8 cellular contexts compared by ENCODE assay signal in the genomic region with DNA sequence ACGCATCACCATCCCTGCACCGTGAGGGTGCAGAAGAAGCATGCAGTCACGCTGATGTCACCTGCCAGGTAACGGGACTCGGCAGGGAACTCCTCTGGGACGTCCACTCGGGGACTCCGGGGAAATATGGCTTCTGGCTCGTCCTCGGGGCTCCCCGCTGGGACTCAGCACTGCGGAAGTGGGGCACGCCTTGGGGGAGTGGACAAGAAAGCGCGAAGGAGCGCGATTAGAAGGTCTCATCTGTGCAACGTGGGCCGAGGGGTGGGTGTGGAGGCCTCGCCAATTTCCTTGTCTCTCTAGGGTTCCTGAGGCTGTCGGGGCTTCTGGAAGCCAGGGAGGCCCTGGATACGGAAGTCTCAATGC. TPM values are rescaled to one million over a fixed set of nuclear protein-coding genes. Genes with fewer than 3 reads are reported as not detected.
DNase-seq lines count a peak whose midpoint lies in the region; ATAC-seq lines count a peak whose summit lies in the region.

No MANE protein-coding gene starts in this region.

- peaks cover 25% of the 10 kb centered on the region for H3K4me1 ChIP-seq in ectodermal cell (ENCODE audit: control insufficient read depth, insufficient read depth, low read length)

- peak; percentile 84 for DNase-seq in ELR (ENCODE audit: low read depth)
- DNase-seq in NCI-H2171 (lab: John Stamatoyannopoulos, UW): peak; percentile 31
- peak; percentile 52 to 62 for DNase-seq in activated CD4-positive, alpha-beta T cell treated with anti-CD3 and anti-CD28 coated beads, Interleukin-2, amount 50 U/mL, for 48 hours
- DNase-seq in midbrain (lab: John Stamatoyannopoulos, UW): peak; percentile 26
- peak; percentile 40 for DNase-seq in stimulated activated naive B cell treated with anti-CD40 and anti-IgM and Interleukin-4, amounts not matched to agents 10 μg/mL and 1 μg/mL and 100 μg/mL, for 72 hours

- H3K4me1 Mint-ChIP-seq in stimulated activated naive B cell treated with anti-CD40 and anti-IgM and Interleukin-4, amounts not matched to agents 10 μg/mL and 1 μg/mL and 100 μg/mL, for 72 hours: peaks cover 30 to 46% of the 10 kb centered on the region in 2 donors

- H3K27me3 Mint-ChIP-seq in stimulated activated naive B cell treated with anti-CD40 and anti-IgM and Interleukin-4, amounts not matched to agents 10 μg/mL and 1 μg/mL and 100 μg/mL, for 72 hours: no peaks in the 10 kb centered on the region

- H3K36me3 ChIP-seq in ectodermal cell (ENCODE audit: control insufficient read depth, insufficient read depth, low read length): no peaks in the 10 kb centered on the region

- WGBS in ectodermal cell, 2 experiments: 3 to 4% methylated on average over 22 of the region's 22 CpGs

- no peak overlapping the region for H3K27ac ChIP-seq in ectodermal cell (ENCODE audit: insufficient read depth, low read depth, low read length, poor library complexity, severe bottlenecking)

- H3K27ac Mint-ChIP-seq in stimulated activated naive B cell treated with anti-CD40 and anti-IgM and Interleukin-4, amounts not matched to agents 10 μg/mL and 1 μg/mL and 100 μg/mL, for 72 hours: peak overlapping the region; percentile 77

- peaks cover 6 to 19% of the 10 kb centered on the region in 2 donors for H3K36me3 Mint-ChIP-seq in stimulated activated naive B cell treated with anti-CD40 and anti-IgM and Interleukin-4, amounts not matched to agents 10 μg/mL and 1 μg/mL and 100 μg/mL, for 72 hours

- peak overlapping the region; percentile 90 for H3K4me3 ChIP-seq in ectodermal cell (ENCODE audit: insufficient read depth, low read depth, low read length)

- H3K4me3 Mint-ChIP-seq in stimulated activated naive B cell treated with anti-CD40 and anti-IgM and Interleukin-4, amounts not matched to agents 10 μg/mL and 1 μg/mL and 100 μg/mL, for 72 hours: peak overlapping the region; percentile 98

- H3K27me3 ChIP-seq in ectodermal cell (ENCODE audit: control insufficient read depth, insufficient read depth, low read length, poor library complexity, severe bottlenecking): peaks cover 8% of the 10 kb centered on the region

- no peaks in the 10 kb centered on the region for H3K9me3 ChIP-seq in ectodermal cell (ENCODE audit: control insufficient read depth, low read length)

- H3K9me3 Mint-ChIP-seq in stimulated activated naive B cell treated with anti-CD40 and anti-IgM and Interleukin-4, amounts not matched to agents 10 μg/mL and 1 μg/mL and 100 μg/mL, for 72 hours: no peaks in the 10 kb centered on the region

- peak; percentile 44 to 49 for ATAC-seq in stimulated activated naive B cell treated with anti-CD40 and anti-IgM and Interleukin-4, amounts not matched to agents 10 μg/mL and 1 μg/mL and 100 μg/mL, for 72 hours (replicated peaks)
- no peak for ATAC-seq in HG03469 (IDR thresholded peaks at IDR 0.05; ENCODE audit: unreplicated experiment)
- no peak for ATAC-seq in HG02759 (IDR thresholded peaks at IDR 0.05; ENCODE audit: unreplicated experiment)

RNA-seq across cellular contexts. Expression of gene ANKMY2, which starts 0.9 kb away (rescaled TPM):
- polyA plus RNA-seq in ectodermal cell (2013, experiment 1 of 4): 32.7 TPM
- polyA plus RNA-seq in ectodermal cell (2013, experiment 2 of 4): 34.0 TPM
- polyA plus RNA-seq in ectodermal cell (2013, experiment 3 of 4): 27.1 TPM
- polyA plus RNA-seq in ectodermal cell (2013, experiment 4 of 4): 30.2 TPM

RNA-seq across cellular contexts. Expression of gene BZW2, which starts 1.4 kb away (rescaled TPM):
- 114 TPM for polyA plus RNA-seq in ectodermal cell (2013, experiment 1 of 4)
- 108 TPM for polyA plus RNA-seq in ectodermal cell (2013, experiment 2 of 4)
- polyA plus RNA-seq in ectodermal cell (2013, experiment 3 of 4): 112 TPM
- 105 TPM for polyA plus RNA-seq in ectodermal cell (2013, experiment 4 of 4)

Comparison
In these comparisons a context has a peak if more than half of its experiments do, and no peak if none do; other contexts are left out.
1. DNase-seq: peak in every context shown above with its lines; median percentile 84 in ELR; 57 in activated CD4-positive, alpha-beta T cell treated with anti-CD3 and anti-CD28 coated beads, Interleukin-2, amount 50 U/mL, for 48 hours; 40 in stimulated activated naive B cell treated with anti-CD40 and anti-IgM and Interleukin-4, amounts not matched to agents 10 μg/mL and 1 μg/mL and 100 μg/mL, for 72 hours; 31 in NCI-H2171; 26 in midbrain.
2. ATAC-seq: peak in stimulated activated naive B cell treated with anti-CD40 and anti-IgM and Interleukin-4, amounts not matched to agents 10 μg/mL and 1 μg/mL and 100 μg/mL, for 72 hours (2 of 2); none in HG03469 (single experiment) and HG02759 (single experiment).